Comparison of ENCODE assay signal across 2 cellular contexts in the genomic region with DNA sequence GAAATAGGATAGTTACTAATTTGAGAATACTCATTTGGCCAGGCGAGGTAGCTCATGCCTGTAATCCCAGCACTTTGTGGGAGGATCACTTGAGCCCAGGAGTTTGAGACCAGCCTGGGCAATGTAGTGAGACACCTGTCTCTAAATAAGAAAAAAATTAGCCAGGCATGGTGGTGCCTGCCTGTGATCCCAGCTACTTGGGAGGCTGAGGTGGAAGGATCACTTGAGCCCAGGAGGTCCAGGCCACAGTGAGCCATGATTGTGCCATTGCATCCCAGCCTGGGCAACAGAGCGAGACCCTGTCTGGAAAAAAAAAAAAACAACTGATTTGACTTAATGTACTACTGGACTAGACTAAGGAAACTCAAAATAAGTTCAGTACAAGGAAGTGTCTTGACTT.
TF ChIP-seq lines count a peak whose summit lies in the region.

No MANE protein-coding gene starts in this region.

TF ChIP-seq in HEK293, 187 proteins besides CTCF, POLR2A, EP300 and RAD21:
- TF ChIP-seq ZNF514 (tag by site-specific recombination; IDR thresholded peaks at IDR 0.05): no peak
- 0 out of 2 replicates have a peak, but pooled peaks have one; percentile 92 for TF ChIP-seq ZNF121 (tag by site-specific recombination; IDR thresholded peaks at IDR 0.05)
- no peak for TF ChIP-seq ZNF221 (tag by site-specific recombination; IDR thresholded peaks at IDR 0.05; ENCODE audit: borderline replicate concordance)
- no peak for TF ChIP-seq HOXA7 (CRISPR knock-in tag; IDR thresholded peaks at IDR 0.05; ENCODE audit: borderline replicate concordance)
- TF ChIP-seq, protein P1, sequence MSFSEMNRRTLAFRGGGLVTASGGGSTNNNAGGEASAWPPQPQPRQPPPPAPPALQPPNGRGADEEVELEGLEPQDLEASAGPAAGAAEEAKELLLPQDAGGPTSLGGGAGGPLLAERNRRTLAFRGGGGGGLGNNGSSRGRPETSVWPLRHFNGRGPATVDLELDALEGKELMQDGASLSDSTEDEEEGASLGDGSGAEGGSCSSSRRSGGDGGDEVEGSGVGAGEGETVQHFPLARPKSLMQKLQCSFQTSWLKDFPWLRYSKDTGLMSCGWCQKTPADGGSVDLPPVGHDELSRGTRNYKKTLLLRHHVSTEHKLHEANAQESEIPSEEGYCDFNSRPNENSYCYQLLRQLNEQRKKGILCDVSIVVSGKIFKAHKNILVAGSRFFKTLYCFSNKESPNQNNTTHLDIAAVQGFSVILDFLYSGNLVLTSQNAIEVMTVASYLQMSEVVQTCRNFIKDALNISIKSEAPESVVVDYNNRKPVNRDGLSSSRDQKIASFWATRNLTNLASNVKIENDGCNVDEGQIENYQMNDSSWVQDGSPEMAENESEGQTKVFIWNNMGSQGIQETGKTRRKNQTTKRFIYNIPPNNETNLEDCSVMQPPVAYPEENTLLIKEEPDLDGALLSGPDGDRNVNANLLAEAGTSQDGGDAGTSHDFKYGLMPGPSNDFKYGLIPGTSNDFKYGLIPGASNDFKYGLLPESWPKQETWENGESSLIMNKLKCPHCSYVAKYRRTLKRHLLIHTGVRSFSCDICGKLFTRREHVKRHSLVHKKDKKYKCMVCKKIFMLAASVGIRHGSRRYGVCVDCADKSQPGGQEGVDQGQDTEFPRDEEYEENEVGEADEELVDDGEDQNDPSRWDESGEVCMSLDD (tag by site-specific recombination; IDR thresholded peaks at IDR 0.05): no peak
- TF ChIP-seq ZNF16 (tag by site-specific recombination; IDR thresholded peaks at IDR 0.05; ENCODE audit: low read depth): no peak
- no peak for TF ChIP-seq ZNF354C (tag by site-specific recombination; IDR thresholded peaks at IDR 0.05; ENCODE audit: borderline replicate concordance, low read depth)

TF ChIP-seq in K562, 482 proteins besides CTCF, POLR2A, EP300 and RAD21:
- TF ChIP-seq ETV5 (CRISPR knock-in tag; IDR thresholded peaks at IDR 0.05; ENCODE audit: low read depth) (no peak), ZNF121 (CRISPR knock-in tag; conservative IDR thresholded peaks at IDR 0.05) (peak; percentile 13; the same call in 1 of the 2 replicates)
